Comparison of ENCODE assay signal across 1 cellular context in genomic region chr3:71977525-71977924, GRCh38.
TF ChIP-seq lines count a peak whose summit lies in the region.

No MANE protein-coding gene starts in this region.

TF ChIP-seq in GM12878, 131 proteins besides CTCF, POLR2A, EP300 and RAD21:
- TF ChIP-seq REST (IDR thresholded peaks at IDR 0.05; ENCODE audit: low read depth, low read length) = peak; percentile 82
- TF ChIP-seq IRF5 (IDR thresholded peaks at IDR 0.05; ENCODE audit: borderline replicate concordance) = no peak
